ENCODE assay signal across 13 cellular contexts in the genomic region with DNA sequence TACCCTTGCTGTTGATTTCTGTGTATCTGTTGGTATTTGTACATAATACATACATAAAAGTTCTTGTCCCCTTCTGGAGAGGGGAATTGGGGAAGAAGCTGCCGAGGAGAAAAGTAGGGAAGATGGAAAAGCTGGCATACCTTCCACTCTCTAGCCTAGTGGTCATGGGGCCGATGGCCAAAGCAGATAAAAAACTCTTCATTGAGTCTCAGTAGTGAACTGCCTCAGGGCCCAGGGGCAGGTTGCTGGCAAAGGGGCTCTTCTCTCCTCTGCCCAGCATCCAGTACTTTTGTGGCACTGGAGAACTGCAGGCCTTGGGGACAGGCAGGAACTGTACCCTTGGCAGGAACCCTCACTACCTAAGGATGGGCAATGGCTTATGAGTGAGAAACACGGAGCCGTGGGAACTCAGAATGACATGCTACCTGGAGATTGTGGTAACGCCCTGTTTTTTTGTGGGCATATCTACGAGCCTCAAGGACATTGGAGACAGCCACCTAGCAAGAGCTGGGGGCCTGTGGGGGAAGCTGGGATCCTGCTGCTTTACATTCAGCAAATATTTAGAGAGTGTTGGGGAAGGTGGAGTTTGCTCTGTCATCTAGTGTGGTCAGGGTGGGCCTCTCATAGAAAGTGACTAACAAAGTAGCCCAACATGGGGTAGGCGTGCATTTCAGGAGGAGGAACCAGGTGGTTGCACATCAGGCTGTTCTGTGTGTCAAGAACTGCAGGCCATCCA. TPM values are rescaled to one million over a fixed set of nuclear protein-coding genes. Genes with fewer than 3 reads are reported as not detected.
A peak's percentile ranks its signal among the peaks of the same experiment; 100 is the strongest.
DNase-seq lines count a peak whose midpoint lies in the region; ATAC-seq, FAIRE-seq and TF ChIP-seq lines count a peak whose summit lies in the region.
"Had no signal": no experiment of that assay in that cellular context is flagged by ENCODE, and none has a peak within 500 bp of the region (broad histone marks: within the 10 kb centered on the region; RNA-seq: fewer than 3 reads in every experiment).

No MANE protein-coding gene starts in this region.

- peaks cover 8% of the 10 kb centered on the region for H3K36me3 Mint-ChIP-seq in astrocyte (ENCODE audit: low read depth, unreplicated experiment)
- H3K36me3 Mint-ChIP-seq in type B pancreatic cell = no peaks in the 10 kb centered on the region

- H3K27me3 ChIP-seq in left ventricle myocardium inferior (ENCODE audit: low read depth) = no peaks in the 10 kb centered on the region
- H3K27me3 ChIP-seq in right cardiac atrium (ENCODE audit: control insufficient read depth, insufficient read depth) = no peaks in the 10 kb centered on the region
- no peaks in the 10 kb centered on the region for H3K27me3 ChIP-seq in astrocyte (ENCODE audit: insufficient read depth, low read length)
- no peaks in the 10 kb centered on the region for H3K27me3 ChIP-seq in mucosa of stomach (ENCODE audit: control insufficient read depth, insufficient read depth, low read length)
- H3K27me3 ChIP-seq: body of pancreas had no signal

- H3K36me3 ChIP-seq in left ventricle myocardium inferior (no peaks in the 10 kb centered on the region), astrocyte (ENCODE audit: insufficient read depth, low read length) (no peaks in the 10 kb centered on the region), mucosa of stomach (ENCODE audit: control insufficient read depth, insufficient read depth, low read length) (no peaks in the 10 kb centered on the region)

- H3K9me3 ChIP-seq in left ventricle myocardium inferior (replicated peaks) = no peaks in the 10 kb centered on the region
- H3K9me3 ChIP-seq in right cardiac atrium (ENCODE audit: control insufficient read depth, low read length) = no peaks in the 10 kb centered on the region
- H3K9me3 ChIP-seq in astrocyte (ENCODE audit: insufficient read depth, low read depth, low read length) = no peaks in the 10 kb centered on the region
- no peaks in the 10 kb centered on the region for H3K9me3 ChIP-seq in mucosa of stomach (ENCODE audit: control insufficient read depth, low read length)
- H3K9me3 ChIP-seq: body of pancreas had no signal

- TF ChIP-seq CTCF in left ventricle myocardium inferior (IDR thresholded peaks at IDR 0.05; ENCODE audit: borderline replicate concordance) (no peak), astrocyte (IDR thresholded peaks at IDR 0.05; ENCODE audit: insufficient read depth, low read depth, low read length) (no peak), type B pancreatic cell (conservative IDR thresholded peaks at IDR 0.05) (no peak)

- ATAC-seq in right cardiac atrium (no peak), GM19351 (IDR thresholded peaks at IDR 0.05; ENCODE audit: unreplicated experiment) (no peak)

- no peak overlapping the region for H2AFZ ChIP-seq in astrocyte (ENCODE audit: low read depth, low read length)

- no peak overlapping the region for H3K9ac ChIP-seq in astrocyte (ENCODE audit: low read length)
- H3K9ac ChIP-seq in mucosa of stomach (ENCODE audit: low read length) = peak overlapping the region; percentile 73

- WGBS in right cardiac atrium = 87% methylated on average over 7 of the region's 7 CpGs

- H3K4me3 Mint-ChIP-seq in astrocyte (ENCODE audit: unreplicated experiment) (no peak overlapping the region), type B pancreatic cell (no peak overlapping the region)

- no peaks in the 10 kb centered on the region for H3K79me2 ChIP-seq in astrocyte (ENCODE audit: insufficient read depth, low read length)

- H3K9me3 Mint-ChIP-seq in astrocyte (ENCODE audit: unreplicated experiment) (no peaks in the 10 kb centered on the region), type B pancreatic cell (no peaks in the 10 kb centered on the region)

- no peak overlapping the region for H3K4me2 ChIP-seq in astrocyte (ENCODE audit: low read length)

- H3K4me3 ChIP-seq in left ventricle myocardium inferior (no peak overlapping the region), right cardiac atrium (ENCODE audit: low read length) (no peak overlapping the region), astrocyte (ENCODE audit: insufficient read depth, low read depth, low read length) (no peak overlapping the region), mucosa of stomach (ENCODE audit: low read length) (no peak overlapping the region)
- H3K4me3 ChIP-seq: body of pancreas had no signal

- intact Hi-C loops in left ventricle myocardium inferior (cut with micrococcal nuclease) = no loop called here
- intact Hi-C loops in right cardiac atrium (cut with DNase I) = no loop called here

- no peaks in the 10 kb centered on the region for H4K20me1 ChIP-seq in astrocyte (ENCODE audit: insufficient read depth, low read length)

- peaks cover 55% of the 10 kb centered on the region for H3K4me1 ChIP-seq in left ventricle myocardium inferior
- peaks cover 5% of the 10 kb centered on the region for H3K4me1 ChIP-seq in right cardiac atrium (ENCODE audit: control insufficient read depth, insufficient read depth, low read length)
- H3K4me1 ChIP-seq in astrocyte (ENCODE audit: insufficient read depth, low read length) = peaks cover 54% of the 10 kb centered on the region
- peaks cover 79% of the 10 kb centered on the region for H3K4me1 ChIP-seq in mucosa of stomach (ENCODE audit: control insufficient read depth, insufficient read depth, low read length)

- H3K27ac ChIP-seq in left ventricle myocardium inferior (replicated peaks) = peak overlapping the region; percentile 86
- no peak overlapping the region for H3K27ac ChIP-seq in right cardiac atrium (ENCODE audit: low read length)
- peak overlapping the region; percentile 92 for H3K27ac ChIP-seq in astrocyte (ENCODE audit: low read depth, low read length)

- DNase-seq in left ventricle myocardium inferior = no peak
- DNase-seq in right cardiac atrium = no peak
- DNase-seq in astrocyte (ENCODE audit: low read depth) = no peak
- no peak for DNase-seq in type B pancreatic cell (ENCODE audit: extremely low spot score, unreplicated experiment)
- DNase-seq in NCI-H2227 treated with DMSO at 0.1 percent for 48 hours (lab: John Stamatoyannopoulos, UW) = no peak
- no peak for DNase-seq in globus pallidus (ENCODE audit: low spot score)
- DNase-seq: body of pancreas; effector CD8-positive, alpha-beta T cell; Kasumi-1; NCI-H2081 treated with DMSO at 0.1 percent for 48 hours had no signal

- H3K27ac Mint-ChIP-seq in astrocyte (ENCODE audit: unreplicated experiment) (peak overlapping the region; percentile 98), type B pancreatic cell (peak overlapping the region; percentile 76)

- no peak for FAIRE-seq in astrocyte (lab: Jason Lieb, UNC)
- FAIRE-seq: frontal cortex had no signal

- H3K4me1 Mint-ChIP-seq in astrocyte (ENCODE audit: low read depth, unreplicated experiment) (peaks cover 80% of the 10 kb centered on the region), type B pancreatic cell (ENCODE audit: unreplicated experiment) (peaks cover 61% of the 10 kb centered on the region)

- H3K27me3 Mint-ChIP-seq in astrocyte (ENCODE audit: low read depth, unreplicated experiment) (no peaks in the 10 kb centered on the region), type B pancreatic cell (no peaks in the 10 kb centered on the region)

RNA-seq across cellular contexts. Expression of a gene that starts 22.6 kb away (rescaled TPM):
- total RNA-seq in left ventricle myocardium inferior = 0.99 TPM
- 1 to 10 TPM; 1.1 to 2.2 (median 1.5) TPM for total RNA-seq in right cardiac atrium
- 0.32 TPM for polyA plus RNA-seq in right cardiac atrium
- 2.8 and 7.6 TPM in 2 replicates for total RNA-seq in astrocyte
- total RNA-seq in type B pancreatic cell (ENCODE audit: low replicate concordance) = 3.2 and 7.8 TPM in 2 replicates
